In the genomic region with DNA sequence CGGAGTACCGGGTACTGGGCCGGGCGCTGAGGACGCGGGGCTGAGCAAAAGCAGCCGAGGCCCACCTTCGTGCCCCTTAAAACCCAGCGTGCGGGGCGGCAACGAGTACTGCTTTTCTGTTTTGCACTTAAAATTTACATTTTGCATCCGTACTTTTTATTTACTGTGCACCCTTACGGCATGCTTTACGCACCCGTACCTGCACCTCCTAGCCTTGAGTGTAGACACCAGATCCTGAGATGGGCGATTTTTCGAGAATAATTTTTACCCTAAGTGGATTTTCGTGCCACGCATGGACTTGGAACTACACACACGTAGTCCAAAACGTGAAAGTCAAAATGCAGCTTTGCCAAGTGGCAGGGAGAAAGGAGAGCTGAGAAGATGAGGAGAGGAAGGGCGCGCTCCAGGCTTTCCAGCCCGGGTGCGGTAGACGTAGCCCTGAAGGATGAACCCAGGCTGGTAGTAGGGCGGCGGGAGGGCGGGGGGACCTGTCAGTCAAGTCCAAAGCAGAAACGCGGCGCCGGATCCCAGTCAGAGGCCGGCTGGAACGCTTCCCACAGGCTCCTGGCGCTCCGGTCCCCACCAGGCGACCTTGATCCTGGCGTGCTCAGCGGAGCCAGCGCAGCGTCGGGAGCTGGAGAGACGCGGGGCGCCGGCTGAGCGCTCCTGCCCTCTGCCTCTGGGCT, we compare ENCODE assay signal across 9 cellular contexts. TPM values are rescaled to one million over a fixed set of nuclear protein-coding genes. Genes with fewer than 3 reads are reported as not detected.
DNase-seq lines count a peak whose midpoint lies in the region; ATAC-seq, FAIRE-seq and TF ChIP-seq lines count a peak whose summit lies in the region.
"Had no signal": no experiment of that assay in that cellular context is flagged by ENCODE, and none has a peak within 500 bp of the region (broad histone marks: within the 10 kb centered on the region; RNA-seq: fewer than 3 reads in every experiment).

No MANE protein-coding gene starts in this region.

- H3K9me3 Mint-ChIP-seq in CD4-positive, alpha-beta T cell, result no peaks in the 10 kb centered on the region
- H3K9me3 Mint-ChIP-seq in central memory CD8-positive, alpha-beta T cell, result peaks cover 5% of the 10 kb centered on the region
- H3K9me3 Mint-ChIP-seq in naive thymus-derived CD4-positive, alpha-beta T cell, result peaks cover 0 to 6% (median 2%) of the 10 kb centered on the region in 11 donors

- H3K27ac ChIP-seq in CD4-positive, alpha-beta T cell (ENCODE audit: low read depth, low read length), result no peak overlapping the region
- no peak overlapping the region for H3K27ac ChIP-seq in naive thymus-derived CD4-positive, alpha-beta T cell (ENCODE audit: low read depth, low read length)
- no peak overlapping the region for H3K27ac ChIP-seq in kidney (ENCODE audit: low read depth in 2 of 2, low read length in 2 of 2)

- CTCF ChIA-PET in CD4-positive, alpha-beta T cell (lab: Charles Lee), result no interaction called here
- CTCF ChIA-PET in naive thymus-derived CD4-positive, alpha-beta T cell (lab: Charles Lee), result no interaction called here

- no peaks in the 10 kb centered on the region for H3K9me3 ChIP-seq in CD4-positive, alpha-beta T cell (ENCODE audit: control insufficient read depth, low read length)
- H3K9me3 ChIP-seq in naive thymus-derived CD4-positive, alpha-beta T cell (ENCODE audit: control insufficient read depth in 2 of 3, low read length in 3 of 3), result no peaks in the 10 kb centered on the region
- H3K9me3 ChIP-seq in kidney (ENCODE audit: control insufficient read depth in 1 of 2, low read length in 2 of 2), result no peaks in the 10 kb centered on the region

- H3K4me1 ChIP-seq in naive thymus-derived CD4-positive, alpha-beta T cell (ENCODE audit: control insufficient read depth in 2 of 2, insufficient read depth in 2 of 2, low read length in 2 of 2), result no peaks in the 10 kb centered on the region
- no peaks in the 10 kb centered on the region for H3K4me1 ChIP-seq in kidney (ENCODE audit: control insufficient read depth in 1 of 2, insufficient read depth in 1 of 2, low read depth in 1 of 2, low read length in 2 of 2)

- peak overlapping the region; percentile 48 for H3K4me3 Mint-ChIP-seq in CD4-positive, alpha-beta T cell
- H3K4me3 Mint-ChIP-seq in central memory CD8-positive, alpha-beta T cell, result peak overlapping the region; percentile 69
- peak overlapping the region; percentile 57 to 83 (median 72) for H3K4me3 Mint-ChIP-seq in naive thymus-derived CD4-positive, alpha-beta T cell

- no peak for TF ChIP-seq CTCF in CD4-positive, alpha-beta T cell (IDR thresholded peaks at IDR 0.05)
- TF ChIP-seq CTCF in D721Med (IDR thresholded peaks at IDR 0.05; ENCODE audit: insufficient read depth, missing control alignments) (no peak), kidney (IDR thresholded peaks at IDR 0.05; ENCODE audit: borderline replicate concordance, extremely low read depth, insufficient read depth) (no peak)

- POLR2A ChIA-PET in CD4-positive, alpha-beta T cell (lab: Charles Lee), result no interaction called here
- POLR2A ChIA-PET in naive thymus-derived CD4-positive, alpha-beta T cell (lab: Charles Lee), result no interaction called here

- H3K4me3 ChIP-seq in naive thymus-derived CD4-positive, alpha-beta T cell (ENCODE audit: low read length), result no peak overlapping the region
- no peak overlapping the region for H3K4me3 ChIP-seq in kidney (ENCODE audit: low read length in 2 of 2)

- intact Hi-C loops in CD4-positive, alpha-beta T cell (cut with DNase I, micrococcal nuclease), result no loop called here
- intact Hi-C loops in naive thymus-derived CD4-positive, alpha-beta T cell (cut with micrococcal nuclease), result loop anchor here in 1 of 2 donors (5.0 kb wide), 1 partner anchor 1869 kb away; a partner anchor contains a TSS
- intact Hi-C loops in kidney (cut with DNase I), result no loop called here

- H3K4me1 Mint-ChIP-seq in CD4-positive, alpha-beta T cell (ENCODE audit: low read depth), result peaks cover 9% of the 10 kb centered on the region
- H3K4me1 Mint-ChIP-seq in central memory CD8-positive, alpha-beta T cell, result peaks cover 6% of the 10 kb centered on the region
- H3K4me1 Mint-ChIP-seq in naive thymus-derived CD4-positive, alpha-beta T cell, result peaks cover 5 to 29% (median 13%) of the 10 kb centered on the region in 7 donors

- H3K27me3 ChIP-seq in CD4-positive, alpha-beta T cell (ENCODE audit: control insufficient read depth, insufficient read depth, low read length), result peaks cover 78% of the 10 kb centered on the region
- no peaks in the 10 kb centered on the region for H3K27me3 ChIP-seq in naive thymus-derived CD4-positive, alpha-beta T cell (ENCODE audit: control insufficient read depth in 2 of 2, insufficient read depth in 2 of 2, low read length in 2 of 2)

- no peak overlapping the region for H3K27ac Mint-ChIP-seq in CD4-positive, alpha-beta T cell
- no peak overlapping the region for H3K27ac Mint-ChIP-seq in central memory CD8-positive, alpha-beta T cell (ENCODE audit: low read depth)
- H3K27ac Mint-ChIP-seq in naive thymus-derived CD4-positive, alpha-beta T cell, result peak overlapping the region in 1 of 9 donors; percentile 13

- ATAC-seq in CD4-positive, alpha-beta T cell (ENCODE audit: poor library complexity), result no peak
- no peak for ATAC-seq in central memory CD8-positive, alpha-beta T cell (replicated peaks; ENCODE audit: extremely low read depth, poor library complexity, severe bottlenecking)
- no peak for ATAC-seq in naive thymus-derived CD4-positive, alpha-beta T cell
- ATAC-seq in HG02642 (IDR thresholded peaks at IDR 0.05; ENCODE audit: poor library complexity, unreplicated experiment), result no peak

- no peak for DNase-seq in CD4-positive, alpha-beta T cell
- DNase-seq in NCI-H1105 treated with DMSO at 0.1 percent for 48 hours (lab: John Stamatoyannopoulos, UW), result peak; percentile 82
- DNase-seq in central memory CD8-positive, alpha-beta T cell (ENCODE audit: low spot score in 2 of 2), result no peak
- no peak for DNase-seq in naive thymus-derived CD4-positive, alpha-beta T cell
- DNase-seq in kidney tubule cell (ENCODE audit: low spot score), result no peak
- no peak for DNase-seq in D721Med (ENCODE audit: insufficient read length, low spot score)
- DNase-seq in kidney, result no peak

- H3K36me3 Mint-ChIP-seq in CD4-positive, alpha-beta T cell (ENCODE audit: low read depth), result no peaks in the 10 kb centered on the region
- peaks cover 3% of the 10 kb centered on the region for H3K36me3 Mint-ChIP-seq in central memory CD8-positive, alpha-beta T cell (ENCODE audit: insufficient read depth)
- H3K36me3 Mint-ChIP-seq in naive thymus-derived CD4-positive, alpha-beta T cell, result peaks cover 0 to 8% (median 0%) of the 10 kb centered on the region in 5 donors

- H3K27me3 Mint-ChIP-seq in CD4-positive, alpha-beta T cell, result peaks cover 74% of the 10 kb centered on the region
- peaks cover 55% of the 10 kb centered on the region for H3K27me3 Mint-ChIP-seq in central memory CD8-positive, alpha-beta T cell
- H3K27me3 Mint-ChIP-seq in naive thymus-derived CD4-positive, alpha-beta T cell, result peaks cover 71 to 82% (median 75%) of the 10 kb centered on the region in 5 donors

- no peak for FAIRE-seq in D721Med (lab: Jason Lieb, UNC)
- FAIRE-seq in kidney (lab: Jason Lieb, UNC), result no peak

- H3K9ac ChIP-seq in kidney (ENCODE audit: low read length in 2 of 2), result no peak overlapping the region

- no peaks in the 10 kb centered on the region for H3K36me3 ChIP-seq in naive thymus-derived CD4-positive, alpha-beta T cell (ENCODE audit: control insufficient read depth in 2 of 3, insufficient read depth in 3 of 3, low read length in 3 of 3)
- no peaks in the 10 kb centered on the region for H3K36me3 ChIP-seq in kidney (ENCODE audit: control insufficient read depth in 1 of 2, insufficient read depth in 2 of 2, low read length in 2 of 2)

RNA-seq across cellular contexts. Expression of a gene that starts 1.2 kb away (rescaled TPM):
- total RNA-seq in CD4-positive, alpha-beta T cell, result not detected
- total RNA-seq in naive thymus-derived CD4-positive, alpha-beta T cell, result not detected
- polyA plus RNA-seq in naive thymus-derived CD4-positive, alpha-beta T cell, result not detected
- total RNA-seq in kidney, result 0.25 TPM
- polyA plus RNA-seq in kidney (ENCODE audit: insufficient read depth, low read depth, low replicate concordance), result 0.73 TPM
- total RNA-seq: M059J had no signal
